9 cellular contexts compared by ENCODE assay signal in genomic region chrX:25012433-25012735, GRCh38. TPM values are rescaled to one million over a fixed set of nuclear protein-coding genes. Genes with fewer than 3 reads are reported as not detected.
DNase-seq lines count a peak whose midpoint lies in the region; ATAC-seq and TF ChIP-seq lines count a peak whose summit lies in the region.
"Had no signal": no experiment of that assay in that cellular context is flagged by ENCODE, and none has a peak within 500 bp of the region (broad histone marks: within the 10 kb centered on the region; RNA-seq: fewer than 3 reads in every experiment).

No MANE protein-coding gene starts in this region.

- H3K4me1 Mint-ChIP-seq in stimulated activated naive CD8-positive, alpha-beta T cell treated with anti-CD3 and anti-CD28 coated beads, Interleukin-15, Interleukin-2, amounts not matched to agents 100 ng/mL and 50 ng/mL, for 24 hours (ENCODE audit: low read depth): peaks cover 6% of the 10 kb centered on the region
- peaks cover 4% of the 10 kb centered on the region for H3K4me1 Mint-ChIP-seq in T-helper 2 cell treated with Interferon-gamma antibody and Interleukin-4, amounts not matched to agents 5 μg/mL and 100 μg/mL, for 36 hours (ENCODE audit: low read depth)
- peaks cover 13% of the 10 kb centered on the region for H3K4me1 Mint-ChIP-seq in mesothelial cell of epicardium

- DNase-seq in stimulated activated naive CD8-positive, alpha-beta T cell treated with anti-CD3 and anti-CD28 coated beads, Interleukin-15, Interleukin-2, amounts not matched to agents 100 U/mL and 50 U/mL, for 24 hours: no peak
- no peak for DNase-seq in T-helper 2 cell treated with Interferon-gamma antibody and Interleukin-4, amounts not matched to agents 5 μg/mL and 100 μg/mL, for 36 hours (ENCODE audit: low spot score)
- DNase-seq in mesothelial cell of epicardium (ENCODE audit: low spot score in 2 of 2, unreplicated experiment in 2 of 2): no peak
- DNase-seq in activated effector memory CD4-positive, alpha-beta T cell treated with Interleukin-2 at 50 U/mL for 16 hours: no peak
- no peak for DNase-seq in HT-29 (ENCODE audit: low spot score)
- DNase-seq in cortex of kidney (lab: John Stamatoyannopoulos, UW): no peak
- DNase-seq in NCI-H1048 (lab: John Stamatoyannopoulos, UW): no peak

- no peak overlapping the region for H3K27ac Mint-ChIP-seq in stimulated activated naive CD8-positive, alpha-beta T cell treated with anti-CD3 and anti-CD28 coated beads, Interleukin-15, Interleukin-2, amounts not matched to agents 100 ng/mL and 50 ng/mL, for 24 hours
- no peak overlapping the region for H3K27ac Mint-ChIP-seq in T-helper 2 cell treated with Interferon-gamma antibody and Interleukin-4, amounts not matched to agents 5 μg/mL and 100 μg/mL, for 36 hours
- H3K27ac Mint-ChIP-seq in mesothelial cell of epicardium: no peak overlapping the region

- TF ChIP-seq CTCF in mesothelial cell of epicardium (IDR thresholded peaks at IDR 0.05; ENCODE audit: unreplicated experiment): no peak

- H3K9me3 Mint-ChIP-seq in stimulated activated naive CD8-positive, alpha-beta T cell treated with anti-CD3 and anti-CD28 coated beads, Interleukin-15, Interleukin-2, amounts not matched to agents 100 ng/mL and 50 ng/mL, for 24 hours: no peaks in the 10 kb centered on the region
- H3K9me3 Mint-ChIP-seq in T-helper 2 cell treated with Interferon-gamma antibody and Interleukin-4, amounts not matched to agents 5 μg/mL and 100 μg/mL, for 36 hours: no peaks in the 10 kb centered on the region
- no peaks in the 10 kb centered on the region for H3K9me3 Mint-ChIP-seq in mesothelial cell of epicardium

- H3K4me3 Mint-ChIP-seq in stimulated activated naive CD8-positive, alpha-beta T cell treated with anti-CD3 and anti-CD28 coated beads, Interleukin-15, Interleukin-2, amounts not matched to agents 100 ng/mL and 50 ng/mL, for 24 hours: peak overlapping the region; percentile 49
- H3K4me3 Mint-ChIP-seq in T-helper 2 cell treated with Interferon-gamma antibody and Interleukin-4, amounts not matched to agents 5 μg/mL and 100 μg/mL, for 36 hours: peak overlapping the region; percentile 65
- H3K4me3 Mint-ChIP-seq in mesothelial cell of epicardium: peak overlapping the region; percentile 34

- H3K36me3 Mint-ChIP-seq in stimulated activated naive CD8-positive, alpha-beta T cell treated with anti-CD3 and anti-CD28 coated beads, Interleukin-15, Interleukin-2, amounts not matched to agents 100 ng/mL and 50 ng/mL, for 24 hours (ENCODE audit: low read depth): no peaks in the 10 kb centered on the region
- H3K36me3 Mint-ChIP-seq in T-helper 2 cell treated with Interferon-gamma antibody and Interleukin-4, amounts not matched to agents 5 μg/mL and 100 μg/mL, for 36 hours (ENCODE audit: low read depth): no peaks in the 10 kb centered on the region
- H3K36me3 Mint-ChIP-seq in mesothelial cell of epicardium: no peaks in the 10 kb centered on the region

- ATAC-seq in stimulated activated naive CD8-positive, alpha-beta T cell treated with anti-CD3 and anti-CD28 coated beads, Interleukin-15, Interleukin-2, amounts not matched to agents 100 U/mL and 50 U/mL, for 24 hours: no peak

- H3K27me3 Mint-ChIP-seq in stimulated activated naive CD8-positive, alpha-beta T cell treated with anti-CD3 and anti-CD28 coated beads, Interleukin-15, Interleukin-2, amounts not matched to agents 100 ng/mL and 50 ng/mL, for 24 hours: peaks cover 61% of the 10 kb centered on the region
- peaks cover 77% of the 10 kb centered on the region for H3K27me3 Mint-ChIP-seq in T-helper 2 cell treated with Interferon-gamma antibody and Interleukin-4, amounts not matched to agents 5 μg/mL and 100 μg/mL, for 36 hours (ENCODE audit: low read depth)
- peaks cover 95% of the 10 kb centered on the region for H3K27me3 Mint-ChIP-seq in mesothelial cell of epicardium (ENCODE audit: low read depth)

RNA-seq across cellular contexts. Expression of gene ARX, which starts 3.4 kb away (rescaled TPM):
- not detected in 3 replicates for total RNA-seq in mesothelial cell of epicardium
- not detected in 2 replicates for total RNA-seq in HT-29 (2014; rRNA removed; shearing (Covaris generic))
- total RNA-seq: pulmonary artery endothelial cell had no signal
